ENCODE assay signal across 1 cellular context in genomic region chr20:38926934-38927616, GRCh38.
TF ChIP-seq lines count a peak whose summit lies in the region.

No MANE protein-coding gene starts in this region.

TF ChIP-seq in SK-N-SH, 30 proteins besides CTCF, POLR2A, EP300 and RAD21 (continued from another document):
- no peak for TF ChIP-seq USF2 (IDR thresholded peaks at IDR 0.05; ENCODE audit: borderline replicate concordance, low read depth, low read length)
- TF ChIP-seq MEF2A (IDR thresholded peaks at IDR 0.05; ENCODE audit: borderline replicate concordance, low read depth): no peak
- TF ChIP-seq REST (IDR thresholded peaks at IDR 0.05; ENCODE audit: low read depth, low read length): no peak
- no peak for TF ChIP-seq CHD2 (IDR thresholded peaks at IDR 0.05; ENCODE audit: low read length, partially characterized antibody)
- no peak for TF ChIP-seq PBX3 (IDR thresholded peaks at IDR 0.05)
